8 cellular contexts compared by ENCODE assay signal in genomic region chr19:16571689-16572331, GRCh38. TPM values are rescaled to one million over a fixed set of nuclear protein-coding genes. Genes with fewer than 3 reads are reported as not detected.
A peak's percentile ranks its signal among the peaks of the same experiment; 100 is the strongest.
DNase-seq lines count a peak whose midpoint lies in the region; ATAC-seq and TF ChIP-seq lines count a peak whose summit lies in the region.

No MANE protein-coding gene starts in this region.

- peaks cover 7% of the 10 kb centered on the region for H3K4me1 ChIP-seq in foreskin keratinocyte
- H3K4me1 ChIP-seq in psoas muscle, result peaks cover 52% of the 10 kb centered on the region

- H3K4me3 ChIP-seq in psoas muscle, result peak overlapping the region; percentile 95

- 0 to 3% (median 2%) methylated on average over 53 to 80 of the region's 80 CpGs for whole genome bisulfite sequencing in psoas muscle, 3 donors

- TF ChIP-seq CTCF in C4-2B (conservative IDR thresholded peaks at IDR 0.05), result no peak
- TF ChIP-seq CTCF in foreskin keratinocyte (conservative IDR thresholded peaks at IDR 0.05), result no peak
- TF ChIP-seq CTCF in psoas muscle (IDR thresholded peaks at IDR 0.05), result no peak

- peaks cover 2 to 57% of the 10 kb centered on the region in 2 donors for H3K36me3 ChIP-seq in psoas muscle (ENCODE audit: insufficient read depth in 1 of 2, low read depth in 1 of 2)

- DNase-seq in activated CD4-positive, alpha-beta T cell treated with anti-CD3 and anti-CD28 coated beads, Interleukin-2, amount 50 U/mL, for 48 hours, result peak; percentile 49 to 54
- no peak for DNase-seq in foreskin keratinocyte
- DNase-seq in psoas muscle, result peak in 1 of 2 donors; percentile 69
- DNase-seq in putamen (ENCODE audit: low spot score), result no peak
- no peak for DNase-seq in superior temporal gyrus (ENCODE audit: extremely low spot score)

- intact Hi-C loops in psoas muscle (cut with DNase I), result loop anchor here (5.0 kb wide), 1 partner anchor 55 kb away; the partner anchor contains the start of gene MED26 (in 2 of the 2)

- H3K27me3 ChIP-seq in foreskin keratinocyte (no peaks in the 10 kb centered on the region), psoas muscle (ENCODE audit: insufficient read depth in 3 of 3, low read length in 2 of 3) (no peaks in the 10 kb centered on the region)

- H3K27ac ChIP-seq in C4-2B (peak overlapping the region; percentile 91), foreskin keratinocyte (peak overlapping the region; percentile 68), psoas muscle (peak overlapping the region; percentile 86)

- H3K9me3 ChIP-seq in psoas muscle, result no peaks in the 10 kb centered on the region

- ATAC-seq in GM19043 (IDR thresholded peaks at IDR 0.05; ENCODE audit: low read depth, unreplicated experiment), result peak; percentile 9
- peak; percentile 25 for ATAC-seq in HG03460 (IDR thresholded peaks at IDR 0.05; ENCODE audit: unreplicated experiment)
- ATAC-seq in foreskin keratinocyte, result peak; percentile 18
- ATAC-seq in psoas muscle, result peak in 1 of 4 donors; percentile 0

RNA-seq across cellular contexts. Expression of gene SLC35E1, which starts 0.4 kb away (rescaled TPM):
- 37.8 and 42.1 TPM in 2 replicates for total RNA-seq in foreskin keratinocyte
- 24.2 and 24.4 TPM in 2 replicates for polyA plus RNA-seq in foreskin keratinocyte
- 10 to 100 TPM; 25.6 to 40.7 (median 26.9) TPM for total RNA-seq in psoas muscle
- polyA plus RNA-seq in psoas muscle, result 10 to 100 TPM; 17.1 to 42.1 (median 32.8) TPM

RNA-seq across cellular contexts. Expression of gene CHERP, which starts 29.6 kb away (rescaled TPM):
- 18.4 and 18.9 TPM in 2 replicates for total RNA-seq in foreskin keratinocyte
- polyA plus RNA-seq in foreskin keratinocyte, result 17.7 and 19.2 TPM in 2 replicates
- 10 to 100 TPM; 30.1 to 36.2 (median 33.5) TPM for total RNA-seq in psoas muscle
- 10 to 100 TPM; 17.0 to 28.1 (median 25.0) TPM for polyA plus RNA-seq in psoas muscle

RNA-seq across cellular contexts. Expression of gene MED26, which starts 56.2 kb away (rescaled TPM):
- total RNA-seq in foreskin keratinocyte (7.6 and 7.9 TPM in 2 replicates), psoas muscle (1 to 10 TPM; 4.8 to 9.6 (median 5.5) TPM)
- polyA plus RNA-seq in foreskin keratinocyte (4.7 and 4.9 TPM in 2 replicates), psoas muscle (1 to 10 TPM; 5.1 to 8.7 (median 5.2) TPM)

Comparison
In these comparisons a context has a peak if more than half of its experiments do, and no peak if none do; other contexts are left out.
1. DNase-seq: peak in activated CD4-positive, alpha-beta T cell treated with anti-CD3 and anti-CD28 coated beads, Interleukin-2, amount 50 U/mL, for 48 hours (2 of 2); none in foreskin keratinocyte (0 of 2), putamen (single experiment) and superior temporal gyrus (single experiment).
2. Peak in every context shown above with its lines, with median percentiles within 50 percentile points of each other: H3K27ac ChIP-seq.